Comparison of ENCODE assay signal across 8 cellular contexts in genomic region chr1:198179556-198179981, GRCh38. TPM values are rescaled to one million over a fixed set of nuclear protein-coding genes. Genes with fewer than 3 reads are reported as not detected.
A peak's percentile ranks its signal among the peaks of the same experiment; 100 is the strongest.
DNase-seq lines count a peak whose midpoint lies in the region; ATAC-seq and TF ChIP-seq lines count a peak whose summit lies in the region.

No MANE protein-coding gene starts in this region.

- DNase-seq in left ventricle myocardium superior (no peak), heart left ventricle (no peak), NCI-H2107 (lab: John Stamatoyannopoulos, UW) (peak; percentile 38), fibroblast of gingiva (ENCODE audit: low read depth) (peak; percentile 71), putamen (ENCODE audit: low spot score) (no peak), neuronal stem cell (ENCODE audit: low spot score) (no peak), G401 (ENCODE audit: low spot score) (no peak), C1 segment of cervical spinal cord (lab: John Stamatoyannopoulos, UW) (no peak)

- ATAC-seq in left ventricle myocardium superior (peak; percentile 10), heart left ventricle (no peak)

- TF ChIP-seq CTCF in heart left ventricle (IDR thresholded peaks at IDR 0.05): no peak

- H3K27ac ChIP-seq in heart left ventricle (peak overlapping the region in 1 of 12 donors; percentile 53), neuronal stem cell (replicated peaks; ENCODE audit: low read length) (no peak overlapping the region)

- H3K27me3 ChIP-seq in heart left ventricle (no peaks in the 10 kb centered on the region), neuronal stem cell (ENCODE audit: control insufficient read depth in 3 of 3, insufficient read depth in 3 of 3, low read depth in 1 of 3, low read length in 3 of 3) (no peaks in the 10 kb centered on the region)

- H3K23ac ChIP-seq in neuronal stem cell (ENCODE audit: low read depth, low read length, poor library complexity): no peak overlapping the region

- H3K36me3 ChIP-seq in heart left ventricle: no peaks in the 10 kb centered on the region
- H3K36me3 ChIP-seq in neuronal stem cell (replicated peaks in 1 of 2; ENCODE audit: control insufficient read depth in 2 of 2, insufficient read depth in 2 of 2, low read length in 2 of 2): no peaks in the 10 kb centered on the region

- TF ChIP-seq POLR2A in heart left ventricle (IDR thresholded peaks at IDR 0.05): no peak

- in situ Hi-C loops in G401 (cut with HindIII; ENCODE audit: low sequenced_read_pairs): no loop called here

- no peaks in the 10 kb centered on the region for H3K9me3 ChIP-seq in heart left ventricle
- H3K9me3 ChIP-seq in neuronal stem cell (replicated peaks in 1 of 2; ENCODE audit: control insufficient read depth in 2 of 2, insufficient read depth in 1 of 2, low read depth in 1 of 2, low read length in 2 of 2): no peaks in the 10 kb centered on the region

- H2AFZ ChIP-seq in neuronal stem cell (ENCODE audit: low read length): no peak overlapping the region

- no peak overlapping the region for H2BK5ac ChIP-seq in neuronal stem cell (ENCODE audit: low read length)

- no peak overlapping the region for H3K14ac ChIP-seq in neuronal stem cell (ENCODE audit: low read length)

- no peak overlapping the region for H2AK5ac ChIP-seq in neuronal stem cell (ENCODE audit: low read depth, low read length)

- no peak overlapping the region for H3K18ac ChIP-seq in neuronal stem cell (ENCODE audit: low read length)

- H2BK120ac ChIP-seq in neuronal stem cell (ENCODE audit: low read depth, low read length): no peak overlapping the region

- no peak overlapping the region for H2BK12ac ChIP-seq in neuronal stem cell (ENCODE audit: low read length)

- H2BK15ac ChIP-seq in neuronal stem cell (ENCODE audit: low read length): no peak overlapping the region

- H3K9ac ChIP-seq in neuronal stem cell (ENCODE audit: low read depth, low read length, poor library complexity): no peak overlapping the region

- intact Hi-C loops in left ventricle myocardium superior (cut with micrococcal nuclease) (no loop called here), heart left ventricle (cut with DNase I) (no loop called here)

- H3K4ac ChIP-seq in neuronal stem cell (ENCODE audit: low read length): no peak overlapping the region

- no peak overlapping the region for H3K4me2 ChIP-seq in neuronal stem cell (ENCODE audit: insufficient read depth, low read length, poor library complexity, severe bottlenecking)

- no peak overlapping the region for H3K4me3 ChIP-seq in heart left ventricle
- H3K4me3 ChIP-seq in neuronal stem cell (ENCODE audit: low read length in 2 of 2): no peak overlapping the region

- H3K79me1 ChIP-seq in neuronal stem cell (ENCODE audit: low read depth, low read length): no peaks in the 10 kb centered on the region

- H4K91ac ChIP-seq in neuronal stem cell (ENCODE audit: low read depth, low read length, poor library complexity): no peak overlapping the region

- H3K4me1 ChIP-seq in heart left ventricle (peaks cover 0 to 94% (median 76%) of the 10 kb centered on the region in 12 donors), neuronal stem cell (ENCODE audit: control insufficient read depth in 2 of 2, insufficient read depth in 1 of 2, low read depth in 1 of 2, low read length in 2 of 2) (peaks cover 3 to 6% of the 10 kb centered on the region in 2 donors)

- no peak overlapping the region for H4K8ac ChIP-seq in neuronal stem cell (ENCODE audit: low read depth, low read length)

- 28 to 43% (median 36%) methylated on average over 2 of the region's 2 CpGs for WGBS in heart left ventricle, 4 donors
- WGBS in neuronal stem cell (ENCODE audit: extremely low coverage in 2 of 2, insufficient read length in 2 of 2, insufficient replicate concordance in 1 of 2), 2 donors: no CpG with 5 or more reads among the region's 2 CpGs

RNA-seq across cellular contexts. Expression of gene NEK7, which starts 22.8 kb away (rescaled TPM):
- total RNA-seq in left ventricle myocardium superior (215 TPM), heart left ventricle (100 to 1,000 TPM; 179 to 499 (median 286) TPM)
- 100 to 1,000 TPM in 1 of 2 donors, 10 to 100 TPM in 1; 57.5 to 235 TPM for polyA plus RNA-seq in heart left ventricle
- 8.8 TPM for polyA plus RNA-seq in neuronal stem cell (2013, experiment 1 of 2)
- polyA plus RNA-seq in neuronal stem cell (2013, experiment 2 of 2): 9.7 TPM
- 13.6 and 15.6 TPM in 2 replicates for total RNA-seq in G401 (2014; rRNA removed; shearing (Covaris generic))

Comparison
In these comparisons a context has a peak if more than half of its experiments do, and no peak if none do; other contexts are left out.
1. DNase-seq: peak in NCI-H2107 (single experiment) and fibroblast of gingiva (single experiment); none in left ventricle myocardium superior (single experiment), heart left ventricle (0 of 5), putamen (single experiment), neuronal stem cell (single experiment), G401 (single experiment) and C1 segment of cervical spinal cord (0 of 14).
2. RNA of gene NEK7, which starts 22.8 kb away (total RNA-seq): 179 to 499 TPM in heart left ventricle and 215 TPM in left ventricle myocardium superior (single experiment); 13.6 to 15.6 TPM in G401; every median in the first group is over 10 times any median in the second.